Comparison of ENCODE assay signal across 1 cellular context in genomic region chr5:16570121-16570815, GRCh38.
TF ChIP-seq lines count a peak whose summit lies in the region.

No MANE protein-coding gene starts in this region.

TF ChIP-seq in SK-N-SH treated with all-trans-retinoic acid at 6 μM for 48 hours, 23 proteins besides CTCF, POLR2A, EP300 and RAD21 (continued from another document):
- TF ChIP-seq POU6F1 (CRISPR knock-in tag; IDR thresholded peaks at IDR 0.05; ENCODE audit: borderline replicate concordance, low read depth) (no peak), TSHZ2 (CRISPR knock-in tag; IDR thresholded peaks at IDR 0.05) (no peak), ZNF8 (CRISPR knock-in tag; IDR thresholded peaks at IDR 0.05) (no peak), TOX (CRISPR knock-in tag; IDR thresholded peaks at IDR 0.05; ENCODE audit: borderline replicate concordance) (no peak), ZNF565 (CRISPR knock-in tag; conservative IDR thresholded peaks at IDR 0.05; ENCODE audit: low read depth) (no peak), ZFP30 (CRISPR knock-in tag; IDR thresholded peaks at IDR 0.05) (no peak), BACH2 (CRISPR knock-in tag; IDR thresholded peaks at IDR 0.05; ENCODE audit: borderline replicate concordance) (no peak), ZC3H10 (CRISPR knock-in tag; IDR thresholded peaks at IDR 0.05) (no peak), SNAI2 (CRISPR knock-in tag; IDR thresholded peaks at IDR 0.05) (no peak)
TF ChIP-seq in SK-N-SH treated with all-trans-retinoic acid at 6 μM for 48 hours: peak in this region for 0.
